Comparison of ENCODE assay signal across 20 cellular contexts in genomic region chr4:182264139-182264752, GRCh38. TPM values are rescaled to one million over a fixed set of nuclear protein-coding genes. Genes with fewer than 3 reads are reported as not detected.
"Had no signal": no experiment of that assay in that cellular context is flagged by ENCODE, and none has a peak within 500 bp of the region (broad histone marks: within the 10 kb centered on the region; RNA-seq: fewer than 3 reads in every experiment).

No MANE protein-coding gene starts in this region.

- H3K4me1 Mint-ChIP-seq: stimulated activated memory B cell treated with anti-CD40 and anti-IgM and Interleukin-4, amounts not matched to agents 10 μg/mL and 1 μg/mL and 100 μg/mL, for 72 hours had no signal

- H3K9ac ChIP-seq: parathyroid adenoma had no signal

- H2AFZ ChIP-seq: parathyroid adenoma had no signal

- H3K27me3 ChIP-seq: heart left ventricle, right lobe of liver, spleen, testis, tibial nerve had no signal

- DNase-seq: cerebellar nuclear complex; dermis blood vessel endothelial cell; foreskin melanocyte; heart left ventricle; hippocampal formation; left colon; occipital lobe; psoas muscle; retina; right lobe of liver; spleen; stimulated activated CD4-positive, alpha-beta T cell treated with anti-CD3 and anti-CD28 coated beads, Interleukin-15, amount 100 ng/mL, for 24 hours; stimulated activated CD4-positive, alpha-beta T cell treated with anti-CD3 and anti-CD28 coated beads, Interleukin-1b, Interleukin-23, amount 100 ng/mL, for 48 hours; stimulated activated CD4-positive, alpha-beta T cell treated with anti-CD3 and anti-CD28 coated beads, Interleukin-4, amount 100 ng/mL, for 24 hours; testis had no signal

- H3K27ac Mint-ChIP-seq: natural killer cell treated with Interleukin-12 subunit alpha and Interleukin-12 subunit beta and Interleukin-15 and Interleukin-18, amount 100 ng/mL, for 72 hours; stimulated activated memory B cell treated with anti-CD40 and anti-IgM and Interleukin-4, amounts not matched to agents 10 μg/mL and 1 μg/mL and 100 μg/mL, for 72 hours; stimulated activated naive CD8-positive, alpha-beta T cell treated with anti-CD3 and anti-CD28 coated beads, Interleukin-15, Interleukin-2, amounts not matched to agents 100 ng/mL and 50 ng/mL, for 24 hours had no signal

- H3K36me3 Mint-ChIP-seq: natural killer cell treated with Interleukin-12 subunit alpha and Interleukin-12 subunit beta and Interleukin-15 and Interleukin-18, amount 100 ng/mL, for 72 hours; stimulated activated memory B cell treated with anti-CD40 and anti-IgM and Interleukin-4, amounts not matched to agents 10 μg/mL and 1 μg/mL and 100 μg/mL, for 72 hours had no signal

- H3K27me3 Mint-ChIP-seq: natural killer cell treated with Interleukin-12 subunit alpha and Interleukin-12 subunit beta and Interleukin-15 and Interleukin-18, amount 100 ng/mL, for 72 hours; stimulated activated memory B cell treated with anti-CD40 and anti-IgM and Interleukin-4, amounts not matched to agents 10 μg/mL and 1 μg/mL and 100 μg/mL, for 72 hours; stimulated activated naive CD8-positive, alpha-beta T cell treated with anti-CD3 and anti-CD28 coated beads, Interleukin-15, Interleukin-2, amounts not matched to agents 100 ng/mL and 50 ng/mL, for 24 hours had no signal

- H3K79me2 ChIP-seq: parathyroid adenoma had no signal

- H3K4me3 Mint-ChIP-seq: natural killer cell treated with Interleukin-12 subunit alpha and Interleukin-12 subunit beta and Interleukin-15 and Interleukin-18, amount 100 ng/mL, for 72 hours; stimulated activated memory B cell treated with anti-CD40 and anti-IgM and Interleukin-4, amounts not matched to agents 10 μg/mL and 1 μg/mL and 100 μg/mL, for 72 hours; stimulated activated naive CD8-positive, alpha-beta T cell treated with anti-CD3 and anti-CD28 coated beads, Interleukin-15, Interleukin-2, amounts not matched to agents 100 ng/mL and 50 ng/mL, for 24 hours had no signal

- H3K4me1 ChIP-seq: heart left ventricle, parathyroid adenoma, psoas muscle, right lobe of liver, spleen, testis, tibial nerve had no signal

- H3K9me3 Mint-ChIP-seq: natural killer cell treated with Interleukin-12 subunit alpha and Interleukin-12 subunit beta and Interleukin-15 and Interleukin-18, amount 100 ng/mL, for 72 hours had no signal

- ATAC-seq: heart left ventricle; left colon; natural killer cell treated with Interleukin-12 subunit alpha and Interleukin-12 subunit beta and Interleukin-15 and Interleukin-18, amount 100 ng/mL, for 72 hours; psoas muscle; right lobe of liver; stimulated activated memory B cell treated with anti-CD40 and anti-IgM and Interleukin-4, amounts not matched to agents 10 μg/mL and 1 μg/mL and 100 μg/mL, for 72 hours had no signal

- H3K36me3 ChIP-seq: heart left ventricle, right lobe of liver, spleen, tibial nerve had no signal

- H3K4me3 ChIP-seq: heart left ventricle, psoas muscle, right lobe of liver, spleen, tibial nerve had no signal

- H3K9me3 ChIP-seq: heart left ventricle, psoas muscle, right lobe of liver, testis, tibial nerve had no signal

- H3K27ac ChIP-seq: heart left ventricle, parathyroid adenoma, psoas muscle, right lobe of liver, spleen, testis, tibial nerve had no signal

RNA-seq across cellular contexts. Expression of gene TENM3, which starts 21.0 kb away (rescaled TPM):
- total RNA-seq: natural killer cell treated with Interleukin-12 subunit alpha and Interleukin-12 subunit beta and Interleukin-15 and Interleukin-18, amount 100 ng/mL, for 72 hours had no signal
